ENCODE assay signal across 1 cellular context in the genomic region with DNA sequence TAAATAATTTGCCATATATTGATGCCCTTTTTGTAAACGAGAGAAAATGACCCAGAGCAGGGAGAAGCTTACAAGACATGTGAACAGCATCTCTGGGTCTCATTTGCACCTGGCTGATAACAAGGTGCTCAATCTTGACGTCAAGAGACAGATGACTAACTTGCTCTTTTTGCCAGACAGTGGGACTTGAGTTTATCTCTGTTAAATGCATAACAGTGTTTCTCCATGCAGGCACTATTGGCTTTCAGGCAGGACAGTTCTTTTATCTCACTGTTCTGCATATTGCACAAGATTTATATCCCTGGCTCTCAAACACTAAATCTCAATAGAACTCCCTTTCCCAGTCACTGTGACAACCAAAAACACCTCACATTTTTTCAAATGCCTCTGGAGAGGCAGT.
A peak's percentile ranks its signal among the peaks of the same experiment; 100 is the strongest.
TF ChIP-seq lines count a peak whose summit lies in the region.

No MANE protein-coding gene starts in this region.

TF ChIP-seq in HEK293, 187 proteins besides CTCF, POLR2A, EP300 and RAD21 (continued from another document):
- TF ChIP-seq, protein P1, sequence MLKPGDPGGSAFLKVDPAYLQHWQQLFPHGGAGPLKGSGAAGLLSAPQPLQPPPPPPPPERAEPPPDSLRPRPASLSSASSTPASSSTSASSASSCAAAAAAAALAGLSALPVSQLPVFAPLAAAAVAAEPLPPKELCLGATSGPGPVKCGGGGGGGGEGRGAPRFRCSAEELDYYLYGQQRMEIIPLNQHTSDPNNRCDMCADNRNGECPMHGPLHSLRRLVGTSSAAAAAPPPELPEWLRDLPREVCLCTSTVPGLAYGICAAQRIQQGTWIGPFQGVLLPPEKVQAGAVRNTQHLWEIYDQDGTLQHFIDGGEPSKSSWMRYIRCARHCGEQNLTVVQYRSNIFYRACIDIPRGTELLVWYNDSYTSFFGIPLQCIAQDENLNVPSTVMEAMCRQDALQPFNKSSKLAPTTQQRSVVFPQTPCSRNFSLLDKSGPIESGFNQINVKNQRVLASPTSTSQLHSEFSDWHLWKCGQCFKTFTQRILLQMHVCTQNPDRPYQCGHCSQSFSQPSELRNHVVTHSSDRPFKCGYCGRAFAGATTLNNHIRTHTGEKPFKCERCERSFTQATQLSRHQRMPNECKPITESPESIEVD (tag by site-specific recombination; IDR thresholded peaks at IDR 0.05): 0 out of 2 replicates have a peak, but pooled peaks have one; percentile 34
- TF ChIP-seq ZNF555 (tag by site-specific recombination; conservative IDR thresholded peaks at IDR 0.05) (no peak), ZNF324 (tag by site-specific recombination; IDR thresholded peaks at IDR 0.05) (no peak), FEZF1 (tag by site-specific recombination; IDR thresholded peaks at IDR 0.05) (peak; percentile 98), KLF7 (tag by site-specific recombination; IDR thresholded peaks at IDR 0.05; ENCODE audit: borderline replicate concordance) (no peak), ZNF658 (tag by site-specific recombination; IDR thresholded peaks at IDR 0.05) (no peak), SP3 (tag by site-specific recombination; IDR thresholded peaks at IDR 0.05) (peak; percentile 42), ZIC2 (tag by site-specific recombination; IDR thresholded peaks at IDR 0.05) (no peak), YY2 (tag by site-specific recombination; IDR thresholded peaks at IDR 0.05) (no peak), ZBTB17 (tag by site-specific recombination; IDR thresholded peaks at IDR 0.05) (peak; percentile 36; the same call in 1 of the 2 replicates), YY1 (tag by site-specific recombination; IDR thresholded peaks at IDR 0.05) (no peak), ZNF514 (tag by site-specific recombination; IDR thresholded peaks at IDR 0.05) (no peak), ZNF416 (tag by site-specific recombination; IDR thresholded peaks at IDR 0.05) (no peak), ZNF843 (tag by site-specific recombination; IDR thresholded peaks at IDR 0.05) (peak; percentile 71), ZNF501 (tag by site-specific recombination; IDR thresholded peaks at IDR 0.05) (peak; percentile 35; the same call in 1 of the 2 replicates), ZNF426 (tag by site-specific recombination; IDR thresholded peaks at IDR 0.05) (no peak), OVOL3 (tag by site-specific recombination; IDR thresholded peaks at IDR 0.05) (peak; percentile 68; the same call in 1 of the 2 replicates), ZNF311 (tag by site-specific recombination; IDR thresholded peaks at IDR 0.05; ENCODE audit: borderline replicate concordance) (no peak), ZNF266 (tag by site-specific recombination; IDR thresholded peaks at IDR 0.05; ENCODE audit: low read depth) (no peak), ZNF394 (tag by site-specific recombination; IDR thresholded peaks at IDR 0.05; ENCODE audit: borderline replicate concordance) (peak; percentile 58; the same call in 1 of the 2 replicates), ZNF19 (tag by site-specific recombination; IDR thresholded peaks at IDR 0.05; ENCODE audit: low read depth) (no peak), ZXDB (tag by site-specific recombination; IDR thresholded peaks at IDR 0.05) (peak; percentile 62; the same call in 1 of the 2 replicates), ZNF138 (tag by site-specific recombination; IDR thresholded peaks at IDR 0.05; ENCODE audit: borderline replicate concordance) (no peak), ZNF629 (tag by site-specific recombination; IDR thresholded peaks at IDR 0.05) (peak; percentile 84), ZNF701 (tag by site-specific recombination; IDR thresholded peaks at IDR 0.05) (no peak), KLF8 (tag by site-specific recombination; IDR thresholded peaks at IDR 0.05) (peak; percentile 74; the same call in 1 of the 2 replicates)
- TF ChIP-seq, protein P2, sequence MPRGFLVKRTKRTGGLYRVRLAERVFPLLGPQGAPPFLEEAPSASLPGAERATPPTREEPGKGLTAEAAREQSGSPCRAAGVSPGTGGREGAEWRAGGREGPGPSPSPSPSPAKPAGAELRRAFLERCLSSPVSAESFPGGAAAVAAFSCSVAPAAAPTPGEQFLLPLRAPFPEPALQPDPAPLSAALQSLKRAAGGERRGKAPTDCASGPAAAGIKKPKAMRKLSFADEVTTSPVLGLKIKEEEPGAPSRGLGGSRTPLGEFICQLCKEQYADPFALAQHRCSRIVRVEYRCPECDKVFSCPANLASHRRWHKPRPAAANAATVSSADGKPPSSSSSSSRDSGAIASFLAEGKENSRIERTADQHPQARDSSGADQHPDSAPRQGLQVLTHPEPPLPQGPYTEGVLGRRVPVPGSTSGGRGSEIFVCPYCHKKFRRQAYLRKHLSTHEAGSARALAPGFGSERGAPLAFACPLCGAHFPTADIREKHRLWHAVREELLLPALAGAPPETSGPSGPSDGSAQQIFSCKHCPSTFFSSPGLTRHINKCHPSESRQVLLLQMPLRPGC (tag by site-specific recombination; IDR thresholded peaks at IDR 0.05): no peak
- TF ChIP-seq, protein P3, sequence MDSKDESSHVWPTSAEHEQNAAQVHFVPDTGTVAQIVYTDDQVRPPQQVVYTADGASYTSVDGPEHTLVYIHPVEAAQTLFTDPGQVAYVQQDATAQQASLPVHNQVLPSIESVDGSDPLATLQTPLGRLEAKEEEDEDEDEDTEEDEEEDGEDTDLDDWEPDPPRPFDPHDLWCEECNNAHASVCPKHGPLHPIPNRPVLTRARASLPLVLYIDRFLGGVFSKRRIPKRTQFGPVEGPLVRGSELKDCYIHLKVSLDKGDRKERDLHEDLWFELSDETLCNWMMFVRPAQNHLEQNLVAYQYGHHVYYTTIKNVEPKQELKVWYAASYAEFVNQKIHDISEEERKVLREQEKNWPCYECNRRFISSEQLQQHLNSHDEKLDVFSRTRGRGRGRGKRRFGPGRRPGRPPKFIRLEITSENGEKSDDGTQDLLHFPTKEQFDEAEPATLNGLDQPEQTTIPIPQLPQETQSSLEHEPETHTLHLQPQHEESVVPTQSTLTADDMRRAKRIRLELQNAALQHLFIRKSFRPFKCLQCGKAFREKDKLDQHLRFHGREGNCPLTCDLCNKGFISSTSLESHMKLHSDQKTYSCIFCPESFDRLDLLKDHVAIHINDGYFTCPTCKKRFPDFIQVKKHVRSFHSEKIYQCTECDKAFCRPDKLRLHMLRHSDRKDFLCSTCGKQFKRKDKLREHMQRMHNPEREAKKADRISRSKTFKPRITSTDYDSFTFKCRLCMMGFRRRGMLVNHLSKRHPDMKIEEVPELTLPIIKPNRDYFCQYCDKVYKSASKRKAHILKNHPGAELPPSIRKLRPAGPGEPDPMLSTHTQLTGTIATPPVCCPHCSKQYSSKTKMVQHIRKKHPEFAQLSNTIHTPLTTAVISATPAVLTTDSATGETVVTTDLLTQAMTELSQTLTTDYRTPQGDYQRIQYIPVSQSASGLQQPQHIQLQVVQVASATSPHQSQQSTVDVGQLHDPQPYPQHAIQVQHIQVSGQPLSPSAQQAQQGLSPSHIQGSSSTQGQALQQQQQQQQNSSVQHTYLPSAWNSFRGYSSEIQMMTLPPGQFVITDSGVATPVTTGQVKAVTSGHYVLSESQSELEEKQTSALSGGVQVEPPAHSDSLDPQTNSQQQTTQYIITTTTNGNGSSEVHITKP (tag by site-specific recombination; IDR thresholded peaks at IDR 0.05): no peak
- TF ChIP-seq, protein P4, sequence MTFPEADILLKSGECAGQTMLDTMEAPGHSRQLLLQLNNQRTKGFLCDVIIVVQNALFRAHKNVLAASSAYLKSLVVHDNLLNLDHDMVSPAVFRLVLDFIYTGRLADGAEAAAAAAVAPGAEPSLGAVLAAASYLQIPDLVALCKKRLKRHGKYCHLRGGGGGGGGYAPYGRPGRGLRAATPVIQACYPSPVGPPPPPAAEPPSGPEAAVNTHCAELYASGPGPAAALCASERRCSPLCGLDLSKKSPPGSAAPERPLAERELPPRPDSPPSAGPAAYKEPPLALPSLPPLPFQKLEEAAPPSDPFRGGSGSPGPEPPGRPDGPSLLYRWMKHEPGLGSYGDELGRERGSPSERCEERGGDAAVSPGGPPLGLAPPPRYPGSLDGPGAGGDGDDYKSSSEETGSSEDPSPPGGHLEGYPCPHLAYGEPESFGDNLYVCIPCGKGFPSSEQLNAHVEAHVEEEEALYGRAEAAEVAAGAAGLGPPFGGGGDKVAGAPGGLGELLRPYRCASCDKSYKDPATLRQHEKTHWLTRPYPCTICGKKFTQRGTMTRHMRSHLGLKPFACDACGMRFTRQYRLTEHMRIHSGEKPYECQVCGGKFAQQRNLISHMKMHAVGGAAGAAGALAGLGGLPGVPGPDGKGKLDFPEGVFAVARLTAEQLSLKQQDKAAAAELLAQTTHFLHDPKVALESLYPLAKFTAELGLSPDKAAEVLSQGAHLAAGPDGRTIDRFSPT (tag by site-specific recombination; IDR thresholded peaks at IDR 0.05): peak; percentile 42; the same call in 1 of the 2 replicates
- TF ChIP-seq, protein P5, sequence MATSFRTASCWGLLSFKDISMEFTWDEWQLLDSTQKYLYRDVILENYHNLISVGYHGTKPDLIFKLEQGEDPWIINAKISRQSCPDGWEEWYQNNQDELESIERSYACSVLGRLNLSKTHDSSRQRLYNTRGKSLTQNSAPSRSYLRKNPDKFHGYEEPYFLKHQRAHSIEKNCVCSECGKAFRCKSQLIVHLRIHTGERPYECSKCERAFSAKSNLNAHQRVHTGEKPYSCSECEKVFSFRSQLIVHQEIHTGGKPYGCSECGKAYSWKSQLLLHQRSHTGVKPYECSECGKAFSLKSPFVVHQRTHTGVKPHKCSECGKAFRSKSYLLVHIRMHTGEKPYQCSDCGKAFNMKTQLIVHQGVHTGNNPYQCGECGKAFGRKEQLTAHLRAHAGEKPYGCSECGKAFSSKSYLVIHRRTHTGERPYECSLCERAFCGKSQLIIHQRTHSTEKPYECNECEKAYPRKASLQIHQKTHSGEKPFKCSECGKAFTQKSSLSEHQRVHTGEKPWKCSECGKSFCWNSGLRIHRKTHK (tag by site-specific recombination; IDR thresholded peaks at IDR 0.05): no peak
- TF ChIP-seq, protein P6, sequence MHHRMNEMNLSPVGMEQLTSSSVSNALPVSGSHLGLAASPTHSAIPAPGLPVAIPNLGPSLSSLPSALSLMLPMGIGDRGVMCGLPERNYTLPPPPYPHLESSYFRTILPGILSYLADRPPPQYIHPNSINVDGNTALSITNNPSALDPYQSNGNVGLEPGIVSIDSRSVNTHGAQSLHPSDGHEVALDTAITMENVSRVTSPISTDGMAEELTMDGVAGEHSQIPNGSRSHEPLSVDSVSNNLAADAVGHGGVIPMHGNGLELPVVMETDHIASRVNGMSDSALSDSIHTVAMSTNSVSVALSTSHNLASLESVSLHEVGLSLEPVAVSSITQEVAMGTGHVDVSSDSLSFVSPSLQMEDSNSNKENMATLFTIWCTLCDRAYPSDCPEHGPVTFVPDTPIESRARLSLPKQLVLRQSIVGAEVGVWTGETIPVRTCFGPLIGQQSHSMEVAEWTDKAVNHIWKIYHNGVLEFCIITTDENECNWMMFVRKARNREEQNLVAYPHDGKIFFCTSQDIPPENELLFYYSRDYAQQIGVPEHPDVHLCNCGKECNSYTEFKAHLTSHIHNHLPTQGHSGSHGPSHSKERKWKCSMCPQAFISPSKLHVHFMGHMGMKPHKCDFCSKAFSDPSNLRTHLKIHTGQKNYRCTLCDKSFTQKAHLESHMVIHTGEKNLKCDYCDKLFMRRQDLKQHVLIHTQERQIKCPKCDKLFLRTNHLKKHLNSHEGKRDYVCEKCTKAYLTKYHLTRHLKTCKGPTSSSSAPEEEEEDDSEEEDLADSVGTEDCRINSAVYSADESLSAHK (tag by site-specific recombination; IDR thresholded peaks at IDR 0.05): no peak
